Comparison of ENCODE assay signal across 23 cellular contexts in the genomic region with DNA sequence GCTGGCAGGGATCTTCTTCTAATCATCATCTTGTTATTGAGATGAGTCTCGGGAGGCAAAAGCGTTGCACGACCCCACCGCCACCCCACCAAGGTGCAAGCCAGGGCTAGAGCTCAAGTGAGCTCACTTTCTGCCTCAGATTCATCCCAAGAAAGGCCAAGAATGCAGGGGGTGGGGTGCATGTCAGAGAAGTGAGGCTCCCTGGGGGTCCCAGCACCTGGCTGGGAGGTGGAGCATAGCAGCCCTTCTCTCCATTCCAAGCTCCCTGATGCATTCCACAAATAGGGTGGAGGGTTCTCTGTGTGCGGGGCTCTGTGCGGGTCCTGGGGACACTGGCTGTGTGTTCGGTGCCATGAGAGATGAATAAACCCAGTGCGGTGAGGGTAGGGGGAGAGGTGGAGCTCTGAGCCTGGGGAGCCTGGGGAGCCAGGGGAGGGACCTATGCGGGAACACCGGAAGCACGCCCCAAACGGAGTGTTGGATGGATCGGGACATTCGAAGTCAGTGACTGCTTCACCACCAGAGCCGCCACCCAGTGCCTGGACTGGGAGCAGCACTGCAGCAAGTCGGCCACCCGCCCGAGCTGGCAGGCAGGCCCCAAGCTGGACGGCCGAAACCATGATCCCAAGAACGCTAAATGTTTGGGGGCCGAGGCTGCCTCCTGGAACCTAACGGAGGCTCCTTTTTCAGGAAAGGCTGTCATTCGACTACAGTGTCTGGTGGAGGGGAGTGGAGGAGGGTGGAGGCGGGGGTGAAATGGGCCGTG. TPM values are rescaled to one million over a fixed set of nuclear protein-coding genes. Genes with fewer than 3 reads are reported as not detected.
A peak's percentile ranks its signal among the peaks of the same experiment; 100 is the strongest.
DNase-seq lines count a peak whose midpoint lies in the region; ATAC-seq, FAIRE-seq and TF ChIP-seq lines count a peak whose summit lies in the region.
"Had no signal": no experiment of that assay in that cellular context is flagged by ENCODE, and none has a peak within 500 bp of the region (broad histone marks: within the 10 kb centered on the region; RNA-seq: fewer than 3 reads in every experiment).

No MANE protein-coding gene starts in this region.

- no peak overlapping the region for H2BK120ac ChIP-seq in H9 (ENCODE audit: low read depth, low read length, poor library complexity, severe bottlenecking)

- no peak overlapping the region for H2BK12ac ChIP-seq in H9 (ENCODE audit: insufficient read length, low read depth, low read length)

- POLR2A ChIA-PET in K562 (lab: Yijun Ruan, JAX): interaction anchor here (0.6 kb wide), 1 partner anchor 73 kb away, joined by 3 read pairs; no protein-coding TSS in a partner anchor

- TF ChIP-seq POLR2A in K562 (conservative IDR thresholded peaks at IDR 0.05): no peak

- H3K4me1 Mint-ChIP-seq in H9: peaks cover 20 to 21% of the 10 kb centered on the region in 2 experiments
- H3K4me1 Mint-ChIP-seq: stimulated activated memory B cell treated with anti-CD40 and anti-IgM and Interleukin-4, amounts not matched to agents 10 μg/mL and 1 μg/mL and 100 μg/mL, for 72 hours had no signal

- no CpG with 5 or more reads among the region's 26 CpGs for WGBS in H9 (ENCODE audit: extremely low coverage, insufficient read length, low lambda C conversion rate)
- 6% methylated on average over 26 of the region's 26 CpGs for WGBS in K562 (ENCODE audit: insufficient coverage, low coverage, missing lambda C conversion rate)

- H4K20me1 ChIP-seq in H9 (ENCODE audit: control insufficient read depth, insufficient read depth, insufficient read length): no peaks in the 10 kb centered on the region
- no peaks in the 10 kb centered on the region for H4K20me1 ChIP-seq in K562 (replicated peaks; ENCODE audit: control insufficient read depth, insufficient read depth, low read length)

- peak; percentile 39; the same call in 2 of the 3 replicates for TF ChIP-seq CTCF in H9 (conservative IDR thresholded peaks at IDR 0.05)
- TF ChIP-seq CTCF in K562 (IDR thresholded peaks at IDR 0.05 in 2 of 3, conservative IDR thresholded peaks at IDR 0.05 in 1 of 3; ENCODE audit: insufficient read depth in 2 of 3, low read depth in 1 of 3, low read length in 3 of 3): no peak
- no peak for TF ChIP-seq CTCF in parathyroid adenoma (IDR thresholded peaks at IDR 0.05)

- H3K9me3 ChIP-seq in H9 (ENCODE audit: control insufficient read depth, low read depth, low read length): no peaks in the 10 kb centered on the region
- H3K9me3 ChIP-seq in K562 (replicated peaks; ENCODE audit: control insufficient read depth, insufficient read depth, low read depth, low read length): no peaks in the 10 kb centered on the region
- no peaks in the 10 kb centered on the region for H3K9me3 ChIP-seq in iPS-18c (ENCODE audit: control insufficient read depth, insufficient read depth, low read length)
- H3K9me3 ChIP-seq in parathyroid adenoma (ENCODE audit: control insufficient read depth, low read length): no peaks in the 10 kb centered on the region
- H3K9me3 ChIP-seq: left ventricle myocardium inferior, Peyer's patch, SK-N-SH had no signal

- H3K4me3 Mint-ChIP-seq in H9: peak overlapping the region; percentile 46; a peak in 3 of 5 replicates
- H3K4me3 Mint-ChIP-seq: activated T-helper 1 cell treated with anti-CD3 and anti-CD28 coated beads, Interleukin-12 subunit alpha, Interleukin-12 subunit beta, Interleukin-2, Interleukin-4 antibody, amounts not matched to agents 30 ng/mL and 10 ng/mL and 1 ng/mL, durations not matched to agents 14 hours and 24 hours and 36 hours; stimulated activated memory B cell treated with anti-CD40 and anti-IgM and Interleukin-4, amounts not matched to agents 10 μg/mL and 1 μg/mL and 100 μg/mL, for 72 hours had no signal

- no peak overlapping the region for H4K5ac ChIP-seq in H9 (ENCODE audit: insufficient read length, low read depth, low read length)

- peak; percentile 73 for ATAC-seq in K562
- ATAC-seq: activated naive CD4-positive, alpha-beta T cell treated with anti-CD3 and anti-CD28 coated beads, Interleukin-2, amount 50 U/mL, for 72 hours; right cardiac atrium; stimulated activated memory B cell treated with anti-CD40 and anti-IgM and Interleukin-4, amounts not matched to agents 10 μg/mL and 1 μg/mL and 100 μg/mL, for 72 hours had no signal

- peak overlapping the region in 1 of 3 experiments; percentile 55; a peak in 1 of 7 replicates for H3K27ac Mint-ChIP-seq in H9
- H3K27ac Mint-ChIP-seq: activated naive CD4-positive, alpha-beta T cell treated with anti-CD3 and anti-CD28 coated beads, Interleukin-2, amount 50 U/mL, for 72 hours; activated T-helper 1 cell treated with anti-CD3 and anti-CD28 coated beads, Interleukin-12 subunit alpha, Interleukin-12 subunit beta, Interleukin-2, Interleukin-4 antibody, amounts not matched to agents 30 ng/mL and 10 ng/mL and 1 ng/mL, durations not matched to agents 14 hours and 24 hours and 36 hours; stimulated activated memory B cell treated with anti-CD40 and anti-IgM and Interleukin-4, amounts not matched to agents 10 μg/mL and 1 μg/mL and 100 μg/mL, for 72 hours had no signal

- H3K36me3 Mint-ChIP-seq in H9 (ENCODE audit: insufficient read depth in 1 of 3, low read depth in 3 of 3): no peaks in the 10 kb centered on the region
- H3K36me3 Mint-ChIP-seq: activated naive CD4-positive, alpha-beta T cell treated with anti-CD3 and anti-CD28 coated beads, Interleukin-2, amount 50 U/mL, for 72 hours; stimulated activated memory B cell treated with anti-CD40 and anti-IgM and Interleukin-4, amounts not matched to agents 10 μg/mL and 1 μg/mL and 100 μg/mL, for 72 hours had no signal

- no peaks in the 10 kb centered on the region for H3K36me3 ChIP-seq in K562 (ENCODE audit: control insufficient read depth, insufficient read depth, low read length)
- H3K36me3 ChIP-seq in parathyroid adenoma (ENCODE audit: control insufficient read depth, insufficient read depth, low read length): no peaks in the 10 kb centered on the region
- H3K36me3 ChIP-seq: left ventricle myocardium inferior, Peyer's patch had no signal

- no peak overlapping the region for H3K56ac ChIP-seq in H9 (ENCODE audit: insufficient read length, low read depth, low read length)

- no peak overlapping the region for H3K4ac ChIP-seq in H9 (ENCODE audit: low read depth, low read length)

- H2AK5ac ChIP-seq in H9 (ENCODE audit: insufficient read length, low read length): no peak overlapping the region

- H3K4me3 ChIP-seq in K562 (no peak overlapping the region), iPS-18c (ENCODE audit: insufficient read depth, low read depth, low read length) (peak overlapping the region; percentile 31), parathyroid adenoma (ENCODE audit: low read depth, low read length) (no peak overlapping the region)
- H3K4me3 ChIP-seq: left ventricle myocardium inferior, Peyer's patch had no signal

- no peaks in the 10 kb centered on the region for H3K79me2 ChIP-seq in H9 (ENCODE audit: insufficient read depth, low read length)
- no peaks in the 10 kb centered on the region for H3K79me2 ChIP-seq in K562 (ENCODE audit: control insufficient read depth, insufficient read depth, low read length)
- no peaks in the 10 kb centered on the region for H3K79me2 ChIP-seq in parathyroid adenoma

- no peak overlapping the region for H3K23ac ChIP-seq in H9 (ENCODE audit: insufficient read length, low read depth, low read length)

- TF ChIP-seq EP300 in K562 (IDR thresholded peaks at IDR 0.05; ENCODE audit: low read length): no peak

- H4K91ac ChIP-seq in H9 (ENCODE audit: insufficient read length, low read depth, low read length): no peak overlapping the region

- H4K8ac ChIP-seq in H9 (replicated peaks; ENCODE audit: insufficient read length, low read depth, low read length): no peak overlapping the region

- intact Hi-C loops in K562 (cut with micrococcal nuclease): no loop called here

- H3K14ac ChIP-seq in H9 (ENCODE audit: insufficient read depth, low read length): no peak overlapping the region; the same call in 1 of the 2 replicates

- H3K9me3 Mint-ChIP-seq in H9: no peaks in the 10 kb centered on the region
- H3K9me3 Mint-ChIP-seq: activated naive CD4-positive, alpha-beta T cell treated with anti-CD3 and anti-CD28 coated beads, Interleukin-2, amount 50 U/mL, for 72 hours; activated T-helper 1 cell treated with anti-CD3 and anti-CD28 coated beads, Interleukin-12 subunit alpha, Interleukin-12 subunit beta, Interleukin-2, Interleukin-4 antibody, amounts not matched to agents 30 ng/mL and 10 ng/mL and 1 ng/mL, durations not matched to agents 14 hours and 24 hours and 36 hours; stimulated activated memory B cell treated with anti-CD40 and anti-IgM and Interleukin-4, amounts not matched to agents 10 μg/mL and 1 μg/mL and 100 μg/mL, for 72 hours had no signal

- H3K27me3 ChIP-seq in H9 (ENCODE audit: insufficient read depth, low read length) (no peaks in the 10 kb centered on the region; the same call in 1 of the 2 replicates), K562 (ENCODE audit: control insufficient read depth in 2 of 2, insufficient read depth in 2 of 2, low read length in 2 of 2) (peaks cover 4 to 30% of the 10 kb centered on the region in 2 experiments; a peak in 3 of 5 replicates), parathyroid adenoma (ENCODE audit: control insufficient read depth, insufficient read depth, low read length) (peaks cover 3% of the 10 kb centered on the region)

- FAIRE-seq in K562 (lab: Jason Lieb, UNC) (no peak), RCC 7860 (lab: Jason Lieb, UNC) (no peak)
- FAIRE-seq: colon, GM18507 had no signal

- H2AFZ ChIP-seq in H9 (ENCODE audit: low read length): no peak overlapping the region
- H2AFZ ChIP-seq in K562 (ENCODE audit: low read depth, low read length): no peak overlapping the region
- peak overlapping the region; percentile 2 for H2AFZ ChIP-seq in parathyroid adenoma

- H3K4me1 ChIP-seq in H9 (ENCODE audit: insufficient read depth, low read length): no peaks in the 10 kb centered on the region; the same call in 1 of the 2 replicates
- H3K4me1 ChIP-seq in K562 (replicated peaks in 1 of 2; ENCODE audit: control insufficient read depth in 2 of 2, insufficient read depth in 2 of 2, low read length in 2 of 2): peaks cover 0 to 3% of the 10 kb centered on the region in 2 experiments; a peak in 2 of 5 replicates
- no peaks in the 10 kb centered on the region for H3K4me1 ChIP-seq in parathyroid adenoma
- H3K4me1 ChIP-seq: left ventricle myocardium inferior, Peyer's patch had no signal

- CTCF ChIA-PET in K562 (lab: Yijun Ruan, JAX; ENCODE audit: low intra/inter-chr PET ratio): no interaction called here

- no peak overlapping the region for H2BK20ac ChIP-seq in H9 (ENCODE audit: low read depth, low read length, poor library complexity, severe bottlenecking)

- no peak overlapping the region for H2BK15ac ChIP-seq in H9 (ENCODE audit: low read depth, low read length)

- H3K27me3 Mint-ChIP-seq in H9 (ENCODE audit: low read depth): peaks cover 49% of the 10 kb centered on the region

- no peaks in the 10 kb centered on the region for H3K79me1 ChIP-seq in H9 (ENCODE audit: insufficient read depth, low read depth, low read length, poor library complexity, severe bottlenecking)

- H3K18ac ChIP-seq in H9 (ENCODE audit: insufficient read length, low read depth, low read length): no peak overlapping the region

- H3K23me2 ChIP-seq in H9 (ENCODE audit: insufficient read length, low read depth, low read length, poor library complexity, severe bottlenecking): no peaks in the 10 kb centered on the region

- H3K9ac ChIP-seq in H9 (ENCODE audit: extremely low read depth, insufficient read length, low read length) (no peak overlapping the region), K562 (ENCODE audit: insufficient read depth in 1 of 2, low read depth in 2 of 2, low read length in 2 of 2) (no peak overlapping the region), parathyroid adenoma (no peak overlapping the region)
- H3K9ac ChIP-seq: SK-N-SH had no signal

- no peak for TF ChIP-seq RAD21 in K562 (CRISPR knock-in tag; conservative IDR thresholded peaks at IDR 0.05 in 1 of 2, IDR thresholded peaks at IDR 0.05 in 1 of 2)

- DNase-seq in H9 (peak; percentile 84), K562 (ENCODE audit: extremely low read depth in 1 of 4, low spot score in 3 of 4) (no peak), DMS79 (lab: John Stamatoyannopoulos, UW) (no peak), NCI-H1105 treated with DMSO at 0.1 percent for 48 hours (lab: John Stamatoyannopoulos, UW) (no peak), SIG-M5 treated with dmso at 0.1 percent for 504 hours (lab: John Stamatoyannopoulos, UW; ENCODE audit: unreplicated experiment) (no peak), RCC 7860 (ENCODE audit: low spot score) (no peak)
- DNase-seq: DMS79 treated with DMSO at 0.1 percent for 48 hours, left ventricle myocardium inferior, occipital lobe, Peyer's patch, right cardiac atrium, SK-N-SH, T1000 had no signal

- in situ Hi-C loops in K562 (cut with MboI): no loop called here

- no peak overlapping the region for H3T11ph ChIP-seq in H9 (ENCODE audit: low read length)

- no TSS peak for BruUV-seq in K562 (replicated peaks; lab: Mats Ljungman, UMichigan)

- no peak overlapping the region for H2BK5ac ChIP-seq in H9 (ENCODE audit: insufficient read length, low read length)

- H3K9me1 ChIP-seq in K562 (ENCODE audit: control insufficient read depth, insufficient read depth, low read length): no peaks in the 10 kb centered on the region

- no peak overlapping the region for H3K27ac ChIP-seq in H9 (ENCODE audit: insufficient read length, low read depth, low read length)
- H3K27ac ChIP-seq in K562 (ENCODE audit: extremely low read depth, low read depth, low read length): no peak overlapping the region
- no peak overlapping the region for H3K27ac ChIP-seq in parathyroid adenoma
- H3K27ac ChIP-seq: left ventricle myocardium inferior, Peyer's patch had no signal

- H3K4me2 ChIP-seq in H9 (ENCODE audit: insufficient read depth, insufficient read length, low read length) (peak overlapping the region; percentile 17), K562 (ENCODE audit: insufficient read depth, low read length) (no peak overlapping the region), parathyroid adenoma (ENCODE audit: low read length) (no peak overlapping the region)
- H3K4me2 ChIP-seq: SK-N-SH had no signal

RNA-seq across cellular contexts. Expression of a gene that starts 17.9 kb away (rescaled TPM):
- total RNA-seq in H9 (2021) (0.20 TPM in 1 of 2 replicates, not detected in the other), K562 (2014; rRNA removed) (26.8 and 42.7 TPM in 2 replicates), K562 (2014; rRNA removed; fragmentation: Illumina TruSeq; extraction: Trizol) (0.41 and 0.58 TPM in 2 replicates), K562 (2015; rRNA removed; fragmentation: Illumina TruSeq; extraction: Trizol) (7.4 and 9.6 TPM in 2 replicates), K562 (2021) (43.2 and 43.5 TPM in 2 replicates)
- total RNA-seq in K562 (2011; cell fraction: chromatin; rRNA removed; ENCODE audit: low replicate concordance): 2.2 and 9.0 TPM in 2 replicates
- 13.3 and 15.8 TPM in 2 replicates for total RNA-seq in K562 (2011; cell fraction: nucleolus; rRNA removed)
- 5.8 and 6.7 TPM in 2 replicates for total RNA-seq in K562 (2011; cell fraction: nucleoplasm; rRNA removed)
- polyA plus RNA-seq in K562 (2011; rRNA removed) (1.2 and 2.8 TPM in 2 replicates), K562 (2014; fragmentation: Illumina TruSeq; extraction: Trizol) (0.55 and 2.8 TPM in 2 replicates), K562 (2014; fragmentation: Nextera tagmentation; extraction: Ambion mirVana) (not detected), K562 (2014; rRNA removed) (20.5 and 24.5 TPM in 2 replicates)
- 4.1 and 13.3 TPM in 2 replicates for polyA plus RNA-seq in K562 (2011; cell fraction: cytosol; rRNA removed)
- polyA plus RNA-seq in K562 (2011; cell fraction: nucleus; rRNA removed): 3.4 and 9.2 TPM in 2 replicates
- polyA plus RNA-seq in K562 (2012): 7.9 and 14.4 TPM in 2 replicates
- polyA minus RNA-seq in K562 (2011; rRNA and poly(A)+ RNA removed): 0.33 and 0.56 TPM in 2 replicates
- polyA minus RNA-seq in K562 (2011; cell fraction: cytosol; rRNA and poly(A)+ RNA removed): 8.2 and 15.7 TPM in 2 replicates
- 4.8 and 5.0 TPM in 2 replicates for polyA minus RNA-seq in K562 (2011; cell fraction: nucleus; rRNA and poly(A)+ RNA removed)
- total RNA-seq: activated T-helper 1 cell treated with anti-CD3 and anti-CD28 coated beads, Interleukin-12 subunit alpha, Interleukin-12 subunit beta, Interleukin-2, Interleukin-4 antibody, amounts not matched to agents 30 ng/mL and 10 ng/mL and 1 ng/mL, durations not matched to agents 14 hours and 24 hours and 36 hours; fibroblast of villous mesenchyme; HT1080; left ventricle myocardium inferior; occipital lobe; right cardiac atrium had no signal
- polyA plus RNA-seq: right cardiac atrium, SK-N-SH, thymus had no signal

RNA-seq across cellular contexts. Expression of a gene that starts 30.1 kb away (rescaled TPM):
- total RNA-seq in H9 (2021): 0.35 and 0.46 TPM in 2 replicates
- 0.42 TPM in 1 of 2 replicates, not detected in the other for total RNA-seq in K562 (2011; cell fraction: chromatin; rRNA removed; ENCODE audit: low replicate concordance)
- total RNA-seq in K562 (2011; cell fraction: nucleolus; rRNA removed): 0.33 TPM in 1 of 2 replicates, not detected in the other
- total RNA-seq in K562 (2011; cell fraction: nucleoplasm; rRNA removed): 0.38 TPM in 1 of 2 replicates, not detected in the other
- total RNA-seq in K562 (2014; rRNA removed): 0.36 and 0.37 TPM in 2 replicates
- total RNA-seq in K562 (2014; rRNA removed; fragmentation: Illumina TruSeq; extraction: Trizol): 0.07 and 0.13 TPM in 2 replicates
- total RNA-seq in K562 (2015; rRNA removed; fragmentation: Illumina TruSeq; extraction: Trizol): 0.07 TPM in 1 of 2 replicates, not detected in the other
- total RNA-seq in K562 (2021): 0.40 and 0.58 TPM in 2 replicates
- 0.08 TPM in 1 of 2 replicates, not detected in the other for polyA plus RNA-seq in K562 (2011; rRNA removed)
- polyA plus RNA-seq in K562 (2011; cell fraction: cytosol; rRNA removed): 0.10 TPM in 1 of 2 replicates, not detected in the other
- polyA plus RNA-seq in K562 (2011; cell fraction: nucleus; rRNA removed): 0.20 TPM in 1 of 2 replicates, not detected in the other
- 0.26 and 0.44 TPM in 2 replicates for polyA plus RNA-seq in K562 (2012)
- polyA plus RNA-seq in K562 (2014; fragmentation: Illumina TruSeq; extraction: Trizol): 0.09 and 0.12 TPM in 2 replicates
- not detected for polyA plus RNA-seq in K562 (2014; fragmentation: Nextera tagmentation; extraction: Ambion mirVana)
- 0.05 and 0.37 TPM in 2 replicates for polyA plus RNA-seq in K562 (2014; rRNA removed)
- polyA minus RNA-seq in K562 (2011; rRNA and poly(A)+ RNA removed): not detected in 2 replicates
- polyA minus RNA-seq in K562 (2011; cell fraction: cytosol; rRNA and poly(A)+ RNA removed): not detected in 2 replicates
- not detected in 2 replicates for polyA minus RNA-seq in K562 (2011; cell fraction: nucleus; rRNA and poly(A)+ RNA removed)
- total RNA-seq: activated T-helper 1 cell treated with anti-CD3 and anti-CD28 coated beads, Interleukin-12 subunit alpha, Interleukin-12 subunit beta, Interleukin-2, Interleukin-4 antibody, amounts not matched to agents 30 ng/mL and 10 ng/mL and 1 ng/mL, durations not matched to agents 14 hours and 24 hours and 36 hours; fibroblast of villous mesenchyme; left ventricle myocardium inferior; occipital lobe; right cardiac atrium had no signal
- polyA plus RNA-seq: right cardiac atrium, SK-N-SH had no signal

RNA-seq across cellular contexts. Expression of a gene that starts 36.4 kb away (rescaled TPM):
- total RNA-seq in H9 (2021) (188 and 200 TPM in 2 replicates), K562 (2014; rRNA removed) (167 and 343 TPM in 2 replicates), K562 (2014; rRNA removed; fragmentation: Illumina TruSeq; extraction: Trizol) (175 and 182 TPM in 2 replicates), K562 (2015; rRNA removed; fragmentation: Illumina TruSeq; extraction: Trizol) (176 TPM in 2 replicates), K562 (2021) (184 and 188 TPM in 2 replicates)
- total RNA-seq in K562 (2011; cell fraction: chromatin; rRNA removed; ENCODE audit: low replicate concordance): 149 and 187 TPM in 2 replicates
- 124 and 136 TPM in 2 replicates for total RNA-seq in K562 (2011; cell fraction: nucleolus; rRNA removed)
- total RNA-seq in K562 (2011; cell fraction: nucleoplasm; rRNA removed): 122 and 148 TPM in 2 replicates
- polyA plus RNA-seq in K562 (2011; rRNA removed) (284 and 291 TPM in 2 replicates), K562 (2014; fragmentation: Illumina TruSeq; extraction: Trizol) (225 and 269 TPM in 2 replicates), K562 (2014; fragmentation: Nextera tagmentation; extraction: Ambion mirVana) (100 to 1,000 TPM; 597 to 761 TPM), K562 (2014; rRNA removed) (226 and 272 TPM in 2 replicates)
- 229 and 238 TPM in 2 replicates for polyA plus RNA-seq in K562 (2011; cell fraction: cytosol; rRNA removed)
- polyA plus RNA-seq in K562 (2011; cell fraction: nucleus; rRNA removed): 508 and 513 TPM in 2 replicates
- 240 and 296 TPM in 2 replicates for polyA plus RNA-seq in K562 (2012)
- 277 and 350 TPM in 2 replicates for polyA minus RNA-seq in K562 (2011; rRNA and poly(A)+ RNA removed)
- polyA minus RNA-seq in K562 (2011; cell fraction: cytosol; rRNA and poly(A)+ RNA removed): 163 and 167 TPM in 2 replicates
- polyA minus RNA-seq in K562 (2011; cell fraction: nucleus; rRNA and poly(A)+ RNA removed): 142 and 231 TPM in 2 replicates
